8 cellular contexts compared by ENCODE assay signal in the genomic region with DNA sequence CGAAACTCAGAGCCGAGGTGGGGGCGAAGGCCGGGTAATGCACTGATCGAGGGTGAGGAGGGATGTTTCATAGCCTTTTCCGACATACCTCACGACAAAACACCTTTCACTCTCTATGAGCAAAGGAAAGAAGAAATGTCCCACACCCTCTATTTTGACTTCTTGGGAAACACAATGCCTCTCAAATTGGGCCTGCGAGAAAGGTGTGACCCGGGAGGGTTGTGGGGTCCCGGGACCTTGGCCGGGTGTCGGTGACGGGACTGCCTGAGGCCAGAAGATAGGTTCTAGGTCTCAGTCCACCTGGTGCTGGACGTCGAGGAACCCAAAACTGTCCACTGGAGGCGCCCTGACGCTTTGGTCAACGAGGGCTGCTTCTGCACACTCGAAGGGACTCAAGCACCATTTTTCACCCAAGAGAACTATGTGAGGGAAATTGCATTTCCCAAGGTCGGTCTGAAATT. TPM values are rescaled to one million over a fixed set of nuclear protein-coding genes. Genes with fewer than 3 reads are reported as not detected.
DNase-seq lines count a peak whose midpoint lies in the region; ATAC-seq and TF ChIP-seq lines count a peak whose summit lies in the region.

No MANE protein-coding gene starts in this region.

- intact Hi-C loops in left colon (cut with DNase I, micrococcal nuclease) (loop anchor here in 1 of 2 donors (10.0 kb wide), 1 partner anchor 379 kb away; no protein-coding TSS in a partner anchor), thyroid gland (cut with DNase I) (loop anchor here (10.0 kb wide), 1 partner anchor 409 kb away; no protein-coding TSS in a partner anchor)

- H3K36me3 Mint-ChIP-seq in activated naive CD4-positive, alpha-beta T cell treated with anti-CD3 and anti-CD28 coated beads, Interleukin-2, amount 10 ng/mL, durations not matched to agents 7 days and 5 days: peaks cover 1% of the 10 kb centered on the region

- H3K27me3 Mint-ChIP-seq in activated naive CD4-positive, alpha-beta T cell treated with anti-CD3 and anti-CD28 coated beads, Interleukin-2, amount 10 ng/mL, durations not matched to agents 7 days and 5 days: peaks cover 100% of the 10 kb centered on the region

- H3K9me3 Mint-ChIP-seq in activated naive CD4-positive, alpha-beta T cell treated with anti-CD3 and anti-CD28 coated beads, Interleukin-2, amount 10 ng/mL, durations not matched to agents 7 days and 5 days: no peaks in the 10 kb centered on the region

- H3K4me3 Mint-ChIP-seq in activated naive CD4-positive, alpha-beta T cell treated with anti-CD3 and anti-CD28 coated beads, Interleukin-2, amount 10 ng/mL, durations not matched to agents 7 days and 5 days: peak overlapping the region; percentile 53

- 8 to 13% methylated on average over 20 of the region's 20 CpGs for WGBS in thyroid gland, 2 donors

- no peak overlapping the region for H3K27ac Mint-ChIP-seq in activated naive CD4-positive, alpha-beta T cell treated with anti-CD3 and anti-CD28 coated beads, Interleukin-2, amount 10 ng/mL, durations not matched to agents 7 days and 5 days

- H3K9me3 ChIP-seq in thyroid gland: no peaks in the 10 kb centered on the region

- H3K27ac ChIP-seq in thyroid gland: no peak overlapping the region

- H3K4me1 Mint-ChIP-seq in activated naive CD4-positive, alpha-beta T cell treated with anti-CD3 and anti-CD28 coated beads, Interleukin-2, amount 10 ng/mL, durations not matched to agents 7 days and 5 days: peaks cover 49% of the 10 kb centered on the region

- peak; percentile 35 for DNase-seq in activated naive CD4-positive, alpha-beta T cell treated with anti-CD3 and anti-CD28 coated beads, Interleukin-2, amount 10 ng/mL, durations not matched to agents 7 days and 5 days
- DNase-seq in activated naive CD4-positive, alpha-beta T cell treated with Interleukin-2 at 50 U/mL for 16 hours: no peak
- DNase-seq in NCI-H146 (lab: John Stamatoyannopoulos, UW) (peak; percentile 57), astrocyte of the hippocampus (ENCODE audit: low read depth, low spot score) (peak; percentile 52), left colon (peak; percentile 36 to 65), thyroid gland (peak; percentile 66 to 74), foreskin melanocyte (no peak)

- H3K4me3 ChIP-seq in thyroid gland (replicated peaks in 1 of 3): no peak overlapping the region

- CTCF ChIA-PET in activated naive CD4-positive, alpha-beta T cell treated with anti-CD3 and anti-CD28 coated beads, Interleukin-2, amount 10 ng/mL, durations not matched to agents 7 days and 5 days (lab: Charles Lee): interaction anchor here (5.0 kb wide), 1 partner anchor 377 kb away, joined by 37 read pairs; no protein-coding TSS in a partner anchor

- TF ChIP-seq CTCF in thyroid gland (IDR thresholded peaks at IDR 0.05): peak in 4 of 6 experiments; percentile 31 to 58 (median 48)

- H3K27me3 ChIP-seq in thyroid gland: no peaks in the 10 kb centered on the region

- no peak for TF ChIP-seq POLR2A in thyroid gland (IDR thresholded peaks at IDR 0.05)

- peaks cover 25 to 39% of the 10 kb centered on the region in 2 donors for H3K4me1 ChIP-seq in thyroid gland

- no peaks in the 10 kb centered on the region for H3K36me3 ChIP-seq in thyroid gland

- ATAC-seq in left colon (peak; percentile 72), GM19023 (IDR thresholded peaks at IDR 0.05; ENCODE audit: unreplicated experiment) (no peak)

RNA-seq across cellular contexts. Expression of gene OSTM1, which starts 41.1 kb away (rescaled TPM):
- 10 to 100 TPM; 25.0 to 32.0 TPM for total RNA-seq in left colon
- 100 to 1,000 TPM in 1 of 4 donors, 10 to 100 TPM in 3; 41.0 to 110 (median 53.6) TPM for total RNA-seq in thyroid gland

RNA-seq across cellular contexts. Expression of gene NR2E1, which starts 50.2 kb away (rescaled TPM):
- total RNA-seq in left colon (not detected), thyroid gland (not detected)

Comparison
In these comparisons a context has a peak if more than half of its experiments do, and no peak if none do; other contexts are left out.
1. DNase-seq: peak in activated naive CD4-positive, alpha-beta T cell treated with anti-CD3 and anti-CD28 coated beads, Interleukin-2, amount 10 ng/mL, durations not matched to agents 7 days and 5 days (single experiment), NCI-H146 (single experiment), astrocyte of the hippocampus (single experiment), left colon (2 of 2) and thyroid gland (2 of 2); none in activated naive CD4-positive, alpha-beta T cell treated with Interleukin-2 at 50 U/mL for 16 hours (single experiment) and foreskin melanocyte (single experiment).